ENCODE assay signal across 15 cellular contexts in genomic region chr20:58417418-58417817, GRCh38. TPM values are rescaled to one million over a fixed set of nuclear protein-coding genes. Genes with fewer than 3 reads are reported as not detected.
DNase-seq lines count a peak whose midpoint lies in the region; ATAC-seq and TF ChIP-seq lines count a peak whose summit lies in the region.
"Had no signal": no experiment of that assay in that cellular context is flagged by ENCODE, and none has a peak within 500 bp of the region (broad histone marks: within the 10 kb centered on the region; RNA-seq: fewer than 3 reads in every experiment).

No MANE protein-coding gene starts in this region.

- CTCF ChIA-PET in WTC11 (lab: Charles Lee): no interaction called here

- H3K27me3 Mint-ChIP-seq in WTC11 (ENCODE audit: low read depth) (peaks cover 7% of the 10 kb centered on the region; the same call in 1 of the 2 replicates), glutamatergic neuron (ENCODE audit: unreplicated experiment) (peaks cover 2% of the 10 kb centered on the region)

- H3K36me3 Mint-ChIP-seq in WTC11: peaks cover 33% of the 10 kb centered on the region
- H3K36me3 Mint-ChIP-seq in glutamatergic neuron (ENCODE audit: unreplicated experiment): peaks cover 5% of the 10 kb centered on the region

- no peak for TF ChIP-seq CTCF in WTC11 (IDR thresholded peaks at IDR 0.05)
- no peak for TF ChIP-seq CTCF in mucosa of descending colon (IDR thresholded peaks at IDR 0.05)
- no peak for TF ChIP-seq CTCF in glutamatergic neuron (IDR thresholded peaks at IDR 0.05; ENCODE audit: partially characterized antibody, unreplicated experiment)

- peaks cover 45% of the 10 kb centered on the region for H3K4me1 Mint-ChIP-seq in WTC11
- H3K4me1 Mint-ChIP-seq in glutamatergic neuron (ENCODE audit: low read depth, unreplicated experiment): peaks cover 2% of the 10 kb centered on the region

- peak overlapping the region; percentile 77 for H3K27ac Mint-ChIP-seq in WTC11
- no peak overlapping the region for H3K27ac Mint-ChIP-seq in glutamatergic neuron (ENCODE audit: unreplicated experiment)
- H3K27ac Mint-ChIP-seq: HFFc6 had no signal

- in situ Hi-C loops in G401 (cut with HindIII; ENCODE audit: low sequenced_read_pairs): no loop called here

- no peaks in the 10 kb centered on the region for H3K36me3 ChIP-seq in mucosa of descending colon (ENCODE audit: low read depth)

- H3K9me3 ChIP-seq in mucosa of descending colon: peaks cover 3% of the 10 kb centered on the region
- H3K9me3 ChIP-seq: SJSA1 had no signal

- ATAC-seq in WTC11 (no peak), mucosa of descending colon (peak; percentile 74), left ventricle myocardium superior (no peak)
- ATAC-seq: Panc1 had no signal

- intact Hi-C loops in mucosa of descending colon (cut with DNase I, micrococcal nuclease): no loop called here
- intact Hi-C loops in left ventricle myocardium superior (cut with micrococcal nuclease): no loop called here

- H3K4me3 ChIP-seq in mucosa of descending colon: no peak overlapping the region
- H3K4me3 ChIP-seq: SJSA1 had no signal

- no peak overlapping the region for H3K4me3 Mint-ChIP-seq in WTC11
- no peak overlapping the region for H3K4me3 Mint-ChIP-seq in glutamatergic neuron (ENCODE audit: unreplicated experiment)
- H3K4me3 Mint-ChIP-seq: HFFc6 had no signal

- H3K9me3 Mint-ChIP-seq in WTC11: peaks cover 7% of the 10 kb centered on the region
- H3K9me3 Mint-ChIP-seq in glutamatergic neuron (ENCODE audit: unreplicated experiment): peaks cover 5% of the 10 kb centered on the region
- H3K9me3 Mint-ChIP-seq: HFFc6 had no signal

- peak; percentile 33 for DNase-seq in DMS 273 (lab: John Stamatoyannopoulos, UW; ENCODE audit: unreplicated experiment)
- no peak for DNase-seq in DMS 273 treated with DMSO at 0.1 percent for 48 hours (lab: John Stamatoyannopoulos, UW)
- DNase-seq in G401 (ENCODE audit: low spot score): peak; percentile 20
- DNase-seq in WTC11 (ENCODE audit: low spot score): no peak
- DNase-seq in mucosa of descending colon: no peak
- no peak for DNase-seq in left ventricle myocardium superior
- DNase-seq in amygdala (lab: John Stamatoyannopoulos, UW): no peak
- DNase-seq in glutamatergic neuron: no peak
- DNase-seq: AML-193, HFFc6, NCI-H1417 treated with DMSO at 0.1 percent for 48 hours, NCI-H187 treated with DMSO at 0.1 percent for 48 hours, NCI-H345 had no signal

- no peaks in the 10 kb centered on the region for H3K4me1 ChIP-seq in mucosa of descending colon (ENCODE audit: low read depth)

- POLR2A ChIA-PET in WTC11 (lab: Charles Lee): interaction anchor here (0.9 kb wide), 1 partner anchor 29 kb away, joined by 4 read pairs; the partner anchor contains the start of gene VAPB

TF ChIP-seq in WTC11, 78 proteins besides CTCF, POLR2A, EP300 and RAD21 (continues in another document):
- TF ChIP-seq ZNF532 (CRISPR knock-in tag; IDR thresholded peaks at IDR 0.05; ENCODE audit: borderline replicate concordance) (no peak), TP53 (CRISPR knock-in tag; IDR thresholded peaks at IDR 0.05) (no peak), ZBTB43 (CRISPR knock-in tag; IDR thresholded peaks at IDR 0.05) (no peak), EMX1 (CRISPR knock-in tag; IDR thresholded peaks at IDR 0.05) (no peak), SP1 (CRISPR knock-in tag; conservative IDR thresholded peaks at IDR 0.05) (no peak), PRDM15 (CRISPR knock-in tag; IDR thresholded peaks at IDR 0.05) (no peak), STAT6 (CRISPR knock-in tag; conservative IDR thresholded peaks at IDR 0.05; ENCODE audit: low read depth) (no peak), PRRX2 (CRISPR knock-in tag; IDR thresholded peaks at IDR 0.05) (no peak)

RNA-seq across cellular contexts. Expression of gene VAPB, which starts 28.4 kb away (rescaled TPM):
- total RNA-seq in G401 (2014; rRNA removed; shearing (Covaris generic)): 25.8 and 44.5 TPM in 2 replicates
- total RNA-seq in WTC11 (2021) (46.6 to 55.8 TPM (median 54.8 TPM) in 3 replicates), mucosa of descending colon (10 to 100 TPM; 52.5 to 74.6 (median 58.8) TPM), left ventricle myocardium superior (74.5 TPM), glutamatergic neuron (ENCODE audit: unreplicated experiment) (60.5 TPM)

Comparison
In these comparisons a context has a peak if more than half of its experiments do, and no peak if none do; other contexts are left out.
1. DNase-seq: peak in DMS 273 (single experiment) and G401 (single experiment); none in DMS 273 treated with DMSO at 0.1 percent for 48 hours (single experiment), WTC11 (single experiment), mucosa of descending colon (0 of 3), left ventricle myocardium superior (single experiment), amygdala (0 of 56) and glutamatergic neuron (single experiment).